8 cellular contexts compared by ENCODE assay signal in genomic region chr17:49707246-49707607, GRCh38. TPM values are rescaled to one million over a fixed set of nuclear protein-coding genes. Genes with fewer than 3 reads are reported as not detected.
DNase-seq lines count a peak whose midpoint lies in the region; ATAC-seq and TF ChIP-seq lines count a peak whose summit lies in the region.

No MANE protein-coding gene starts in this region.

- ATAC-seq in PC-3 (peak; percentile 1), mucosa of descending colon (no peak)

- no peaks in the 10 kb centered on the region for H3F3A ChIP-seq in PC-3 (ENCODE audit: low read length, unreplicated experiment)

- H3K4me3 ChIP-seq in PC-3 (ENCODE audit: low read length) (peak overlapping the region; percentile 86), mucosa of descending colon (peak overlapping the region; percentile 84)

- peaks cover 23% of the 10 kb centered on the region for H3K79me2 ChIP-seq in PC-3 (ENCODE audit: low read length)

- H3K27me3 ChIP-seq in PC-3 (ENCODE audit: low read length): no peaks in the 10 kb centered on the region

- no peaks in the 10 kb centered on the region for H3K9me3 ChIP-seq in PC-3 (ENCODE audit: low read length)
- no peaks in the 10 kb centered on the region for H3K9me3 ChIP-seq in mucosa of descending colon

- no TSS peak for BruUV-seq in PC-3 (replicated peaks; lab: Mats Ljungman, UMichigan)

- no peaks in the 10 kb centered on the region for H4K20me1 ChIP-seq in PC-3 (ENCODE audit: low read length)

- peak overlapping the region; percentile 80 for H3K27ac ChIP-seq in PC-3 (ENCODE audit: low read length)
- H3K27ac ChIP-seq in caudate nucleus (ENCODE audit: low read depth, low read length): peak overlapping the region; percentile 99

- CTCF ChIA-PET in PC-3 (lab: Charles Lee): interaction anchor here (0.6 kb wide), 1 partner anchor 30 kb away, joined by 7 read pairs; no protein-coding TSS in a partner anchor

- intact Hi-C loops in PC-3 (cut with micrococcal nuclease) (loop anchor here (5.0 kb wide), 1 partner anchor 290 kb away; the partner anchor contains the start of gene DLX3), mucosa of descending colon (cut with DNase I, micrococcal nuclease) (loop anchor here in 1 of 2 donors (10.0 kb wide), 2 partner anchors 68 to 148 kb away; no protein-coding TSS in a partner anchor)

- no peaks in the 10 kb centered on the region for H3K9me2 ChIP-seq in PC-3 (replicated peaks; ENCODE audit: low read length)

- H3K4me2 ChIP-seq in PC-3 (ENCODE audit: low read length): peak overlapping the region; percentile 92

- POLR2A ChIA-PET in PC-3 (lab: Charles Lee; ENCODE audit: unreplicated experiment): interaction anchor here (1.5 kb wide), 1 partner anchor 81 kb away, joined by 3 read pairs; the partner anchor contains the start of gene KAT7

- H3K36me3 ChIP-seq in PC-3 (ENCODE audit: low read depth, low read length) (peaks cover 33% of the 10 kb centered on the region), mucosa of descending colon (ENCODE audit: low read depth) (peaks cover 4% of the 10 kb centered on the region)

- 0 out of 2 replicates have a peak, but pooled peaks have one; percentile 15 for TF ChIP-seq CTCF in PC-3 (conservative IDR thresholded peaks at IDR 0.05; ENCODE audit: low read depth, low read length)
- no peak for TF ChIP-seq CTCF in mucosa of descending colon (IDR thresholded peaks at IDR 0.05)

- DNase-seq in ELR (ENCODE audit: low read depth) (peak; percentile 29), PC-3 (no peak), caudate nucleus (lab: John Stamatoyannopoulos, UW) (peak in 2 of 61 donors; percentile 3 to 7), mucosa of descending colon (no peak), mucosa of gallbladder (ENCODE audit: low spot score) (no peak), retina (no peak), UCSD-AML1 (lab: John Stamatoyannopoulos, UW; ENCODE audit: unreplicated experiment) (no peak), NCI-H748 treated with DMSO at 0.1 percent for 48 hours (lab: John Stamatoyannopoulos, UW) (no peak)

- H3K9ac ChIP-seq in PC-3 (ENCODE audit: low read length): peak overlapping the region; percentile 94

- H3K4me1 ChIP-seq in PC-3 (ENCODE audit: insufficient read depth, low read length) (peaks cover 17% of the 10 kb centered on the region), mucosa of descending colon (ENCODE audit: low read depth) (peaks cover 19% of the 10 kb centered on the region)

- H2AFZ ChIP-seq in PC-3 (ENCODE audit: low read length): peak overlapping the region; percentile 84

RNA-seq across cellular contexts. Expression of gene SLC35B1, which starts 0.5 kb away (rescaled TPM):
- total RNA-seq in PC-3 (2014; rRNA removed) (199 and 211 TPM in 2 replicates), mucosa of descending colon (10 to 100 TPM; 31.7 to 60.3 (median 41.5) TPM), mucosa of gallbladder (35.3 TPM)

RNA-seq across cellular contexts. Expression of gene SPOP, which starts 29.3 kb away (rescaled TPM):
- total RNA-seq in PC-3 (2014; rRNA removed) (52.9 and 54.7 TPM in 2 replicates), mucosa of descending colon (100 to 1,000 TPM in 1 of 3 donors, 10 to 100 TPM in 2; 47.6 to 213 (median 56.2) TPM), mucosa of gallbladder (78.3 TPM)

RNA-seq across cellular contexts. Expression of gene FAM117A, which starts 56.7 kb away (rescaled TPM):
- 9.7 and 16.3 TPM in 2 replicates for total RNA-seq in PC-3 (2014; rRNA removed)
- 10 to 100 TPM in 1 of 3 donors, 1 to 10 TPM in 2; 6.5 to 22.0 (median 8.8) TPM for total RNA-seq in mucosa of descending colon
- 14.2 TPM for total RNA-seq in mucosa of gallbladder
